Comparison of ENCODE assay signal across 19 cellular contexts in the genomic region with DNA sequence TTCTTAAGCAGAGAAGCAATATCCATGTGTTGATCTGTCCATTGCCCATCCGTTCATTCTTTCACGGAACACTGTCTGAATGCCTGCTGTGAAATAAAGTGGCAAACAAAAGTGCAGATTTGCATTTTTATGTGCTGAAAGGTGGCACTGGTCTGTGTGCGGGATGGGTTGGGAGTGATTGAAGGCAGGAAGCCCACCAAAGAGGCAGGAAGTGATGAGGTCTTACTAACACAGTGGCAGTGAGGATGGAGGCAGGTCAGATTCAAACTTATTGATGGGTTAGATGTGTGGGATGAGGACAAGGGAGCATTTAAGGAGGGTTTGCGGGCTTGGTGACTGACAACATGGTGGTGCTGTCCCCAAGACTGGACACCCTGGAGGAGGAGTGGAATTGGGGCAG.
"Had no signal": no experiment of that assay in that cellular context is flagged by ENCODE, and none has a peak within 500 bp of the region (broad histone marks: within the 10 kb centered on the region; RNA-seq: fewer than 3 reads in every experiment).

No MANE protein-coding gene starts in this region.

- DNase-seq: activated naive CD4-positive, alpha-beta T cell treated with anti-CD3 and anti-CD28 coated beads, Interleukin-2, amount 50 U/mL, for 16 hours; activated T-cell treated with anti-CD3 and anti-CD28 coated beads for 4 hours; erythroblast; islet precursor cell; mammary epithelial cell; naive B cell; SK-N-SH; stimulated activated naive CD8-positive, alpha-beta T cell treated with anti-CD3 and anti-CD28 coated beads, Interleukin-15, Interleukin-2, amounts not matched to agents 100 U/mL and 50 U/mL, for 24 hours; T-helper 1 cell; T1000; testis had no signal

- H3K4me1 Mint-ChIP-seq: activated T-helper 17 cell treated with anti-CD3 and anti-CD28 coated beads, Interleukin-2, amount 50 U/mL, for 72 hours; central memory CD8-positive, alpha-beta T cell; naive B cell had no signal

- H3K27ac Mint-ChIP-seq: activated T-helper 17 cell treated with anti-CD3 and anti-CD28 coated beads, Interleukin-2, amount 50 U/mL, for 72 hours; dendritic cell treated with granulocyte-macrophage colony-stimulating factor and Interleukin-4, amounts not matched to agents 40 ng/mL and 50 ng/mL, for 4 days had no signal

- H3K27ac ChIP-seq: neutrophil, right atrium auricular region, testis had no signal

- H3K27me3 ChIP-seq: right atrium auricular region, testis had no signal

- H3K36me3 ChIP-seq: neutrophil, right atrium auricular region had no signal

- ATAC-seq: activated CD4-positive, CD25-positive, alpha-beta regulatory T cell treated with anti-CD3 and anti-CD28 coated beads, Interleukin-2, amount 50 U/mL, for 24 hours; activated T-helper 17 cell treated with anti-CD3 and anti-CD28 coated beads, Interleukin-2, amount 50 U/mL, for 72 hours; left lobe of liver; stimulated activated naive CD8-positive, alpha-beta T cell treated with anti-CD3 and anti-CD28 coated beads, Interleukin-15, Interleukin-2, amounts not matched to agents 100 U/mL and 50 U/mL, for 24 hours had no signal

- H3K9me3 ChIP-seq: neutrophil, right atrium auricular region, SK-N-SH, testis had no signal

- H3K9me3 Mint-ChIP-seq: activated T-helper 17 cell treated with anti-CD3 and anti-CD28 coated beads, Interleukin-2, amount 50 U/mL, for 72 hours; central memory CD8-positive, alpha-beta T cell; dendritic cell treated with granulocyte-macrophage colony-stimulating factor and Interleukin-4, amounts not matched to agents 40 ng/mL and 50 ng/mL, for 4 days; naive B cell had no signal

- H3K4me3 ChIP-seq: right atrium auricular region, skin epidermis, testis had no signal

- H3K27me3 Mint-ChIP-seq: activated T-helper 17 cell treated with anti-CD3 and anti-CD28 coated beads, Interleukin-2, amount 50 U/mL, for 72 hours; central memory CD8-positive, alpha-beta T cell had no signal

- H3K36me3 Mint-ChIP-seq: naive B cell had no signal

- H3K4me3 Mint-ChIP-seq: activated T-helper 17 cell treated with anti-CD3 and anti-CD28 coated beads, Interleukin-2, amount 50 U/mL, for 72 hours; central memory CD8-positive, alpha-beta T cell; dendritic cell treated with granulocyte-macrophage colony-stimulating factor and Interleukin-4, amounts not matched to agents 40 ng/mL and 50 ng/mL, for 4 days; naive B cell had no signal
